16 cellular contexts compared by ENCODE assay signal in the genomic region with DNA sequence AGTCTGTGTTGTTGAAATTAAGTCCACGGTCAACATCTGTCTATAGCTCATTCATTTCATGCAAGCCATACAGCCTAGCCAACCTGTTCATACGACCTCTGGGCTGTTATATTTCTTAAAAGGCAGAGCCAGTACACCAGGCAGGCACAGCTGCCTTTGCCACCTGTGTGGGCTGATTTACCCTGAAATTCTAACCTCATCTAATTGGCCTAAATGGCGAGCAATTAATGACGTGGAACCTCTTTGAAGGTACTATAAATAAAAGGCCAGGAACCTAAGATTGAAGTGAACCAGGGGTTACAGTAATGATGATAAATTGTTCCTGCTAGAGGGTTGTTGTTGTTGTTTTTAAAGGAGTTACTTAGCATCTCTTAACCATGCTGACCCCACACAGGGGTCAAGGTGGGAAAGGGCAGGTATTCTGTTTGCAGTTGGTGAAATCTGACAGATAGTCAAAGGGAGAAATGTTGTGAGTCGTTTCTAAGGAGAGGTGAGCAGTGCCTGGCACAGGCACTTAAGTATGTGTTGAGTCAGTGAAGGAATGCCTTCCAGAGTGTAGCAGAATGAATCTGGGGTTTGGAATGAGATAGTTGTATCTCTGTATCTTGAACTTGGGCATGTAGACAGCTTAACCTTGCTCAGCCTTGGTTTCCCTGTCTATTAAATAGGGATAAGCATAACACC.
DNase-seq lines count a peak whose midpoint lies in the region; ATAC-seq and TF ChIP-seq lines count a peak whose summit lies in the region.
"Had no signal": no experiment of that assay in that cellular context is flagged by ENCODE, and none has a peak within 500 bp of the region (broad histone marks: within the 10 kb centered on the region; RNA-seq: fewer than 3 reads in every experiment).

No MANE protein-coding gene starts in this region.

- TF ChIP-seq EP300 in stomach (IDR thresholded peaks at IDR 0.05) = no peak

- ATAC-seq in omental fat pad (ENCODE audit: low FRiP score) = peak; percentile 94
- no peak for ATAC-seq in stimulated activated naive CD8-positive, alpha-beta T cell treated with anti-CD3 and anti-CD28 coated beads, Interleukin-15, Interleukin-2, amounts not matched to agents 100 U/mL and 50 U/mL, for 24 hours
- ATAC-seq: esophagus mucosa; naive thymus-derived CD4-positive, alpha-beta T cell; Right ventricle myocardium inferior had no signal

- no peak overlapping the region for H3K27ac ChIP-seq in stomach
- H3K27ac ChIP-seq: skin epidermis, thoracic aorta had no signal

- WGBS in stomach, 5 donors = 42 to 61% (median 53%) methylated on average over 5 of the region's 5 CpGs

- intact Hi-C loops in stomach (cut with DNase I; ENCODE audit: low total_unique reads) = no loop called here

- H3K27me3 ChIP-seq in stomach = no peaks in the 10 kb centered on the region

- H3K36me3 ChIP-seq in stomach = no peaks in the 10 kb centered on the region
- H3K36me3 ChIP-seq: thoracic aorta had no signal

- H3K9me3 ChIP-seq in stomach = peaks cover 0 to 5% (median 0%) of the 10 kb centered on the region in 4 donors
- H3K9me3 ChIP-seq: thoracic aorta had no signal

- TF ChIP-seq POLR2A in stomach (IDR thresholded peaks at IDR 0.05) = no peak

- H3K4me1 ChIP-seq in stomach = peaks cover 0 to 5% (median 2%) of the 10 kb centered on the region in 4 donors

- H3K4me3 ChIP-seq in choroid plexus epithelial cell (ENCODE audit: low read depth, low read length) (no peak overlapping the region), stomach (no peak overlapping the region)
- H3K4me3 ChIP-seq: skin epidermis, thoracic aorta had no signal

- peak; percentile 64 for DNase-seq in GM04503 (ENCODE audit: low read depth)
- DNase-seq in NCI-H146 treated with DMSO at 0.1 percent for 48 hours (lab: John Stamatoyannopoulos, UW; ENCODE audit: unreplicated experiment) = peak; percentile 47
- DNase-seq in choroid plexus epithelial cell (ENCODE audit: low read depth) = peak; percentile 83
- no peak for DNase-seq in omental fat pad (ENCODE audit: low spot score)
- no peak for DNase-seq in T-helper 1 cell
- no peak for DNase-seq in stimulated activated naive CD8-positive, alpha-beta T cell treated with anti-CD3 and anti-CD28 coated beads, Interleukin-15, Interleukin-2, amounts not matched to agents 100 U/mL and 50 U/mL, for 24 hours
- DNase-seq in stomach = no peak
- DNase-seq: activated CD8-positive, alpha-beta memory T cell treated with anti-CD3 and anti-CD28 coated beads for 24 hours; activated naive CD4-positive, alpha-beta T cell; central memory CD4-positive, alpha-beta T cell; naive thymus-derived CD4-positive, alpha-beta T cell; NCI-H1930 had no signal

- TF ChIP-seq CTCF in choroid plexus epithelial cell (conservative IDR thresholded peaks at IDR 0.05; ENCODE audit: low read depth, low read length) (no peak), omental fat pad (IDR thresholded peaks at IDR 0.05) (no peak), stomach (IDR thresholded peaks at IDR 0.05) (no peak)

Comparison
In these comparisons a context has a peak if more than half of its experiments do, and no peak if none do; other contexts are left out.
1. DNase-seq: peak in GM04503 (single experiment), NCI-H146 treated with DMSO at 0.1 percent for 48 hours (single experiment) and choroid plexus epithelial cell (single experiment); none in omental fat pad (single experiment), T-helper 1 cell (0 of 5), stimulated activated naive CD8-positive, alpha-beta T cell treated with anti-CD3 and anti-CD28 coated beads, Interleukin-15, Interleukin-2, amounts not matched to agents 100 U/mL and 50 U/mL, for 24 hours (single experiment) and stomach (single experiment).